In genomic region chr2:189782221-189782671, GRCh38 we compare ENCODE assay signal across 9 cellular contexts. TPM values are rescaled to one million over a fixed set of nuclear protein-coding genes. Genes with fewer than 3 reads are reported as not detected.
DNase-seq lines count a peak whose midpoint lies in the region; ATAC-seq and TF ChIP-seq lines count a peak whose summit lies in the region.
"Had no signal": no experiment of that assay in that cellular context is flagged by ENCODE, and none has a peak within 500 bp of the region (broad histone marks: within the 10 kb centered on the region; RNA-seq: fewer than 3 reads in every experiment).

No MANE protein-coding gene starts in this region.

- peak overlapping the region; percentile 87 for H3K4me2 ChIP-seq in neural cell (ENCODE audit: low read length)

- no peak overlapping the region for H2AFZ ChIP-seq in neural cell (ENCODE audit: low read depth, low read length)

- TF ChIP-seq RAD21 in neural cell (conservative IDR thresholded peaks at IDR 0.05), result no peak

- no peaks in the 10 kb centered on the region for H3K9me3 ChIP-seq in neural cell (ENCODE audit: low read length)

- H4K20me1 ChIP-seq in neural cell (ENCODE audit: insufficient read depth), result no peaks in the 10 kb centered on the region

- ATAC-seq in HG03442 (IDR thresholded peaks at IDR 0.05; ENCODE audit: unreplicated experiment) (no peak), GM18505 (IDR thresholded peaks at IDR 0.05; ENCODE audit: unreplicated experiment) (no peak)

- no peaks in the 10 kb centered on the region for H3K36me3 ChIP-seq in neural cell (ENCODE audit: insufficient read depth, low read length)

- H3K27me3 ChIP-seq in neural cell (ENCODE audit: insufficient read depth, low read depth, low read length), result no peaks in the 10 kb centered on the region

- no peak for TF ChIP-seq CTCF in cardiac fibroblast (IDR thresholded peaks at IDR 0.05; ENCODE audit: low read depth, low read length)
- no peak for TF ChIP-seq CTCF in neural cell (IDR thresholded peaks at IDR 0.05; ENCODE audit: poor library complexity, severe bottlenecking)

- DNase-seq in GF-D8 (lab: John Stamatoyannopoulos, UW), result peak; percentile 13
- peak; percentile 66 for DNase-seq in NOMO-1 treated with DMSO at 0.1 percent for 48 hours (lab: John Stamatoyannopoulos, UW; ENCODE audit: unreplicated experiment)
- peak; percentile 27 to 50 for DNase-seq in cardiac fibroblast (ENCODE audit: low read depth in 2 of 2)
- DNase-seq in OCI-M2 (lab: John Stamatoyannopoulos, UW; ENCODE audit: unreplicated experiment), result no peak
- DNase-seq in NAMALWA (ENCODE audit: low spot score), result no peak
- DNase-seq: Right ventricle myocardium superior had no signal

- no peaks in the 10 kb centered on the region for H3K9me2 ChIP-seq in neural cell (ENCODE audit: insufficient read depth, low read length)

- no peak for TF ChIP-seq EP300 in neural cell (conservative IDR thresholded peaks at IDR 0.05; ENCODE audit: poor library complexity, severe bottlenecking)

- TF ChIP-seq POLR2A in GM18505 (IDR thresholded peaks at IDR 0.05; ENCODE audit: borderline replicate concordance, extremely low read depth, insufficient read depth, insufficient read length), result no peak

- peak overlapping the region; percentile 64 to 87 for H3K4me3 ChIP-seq in cardiac fibroblast (replicated peaks in 1 of 2; ENCODE audit: low read depth in 2 of 2, low read length in 2 of 2)
- H3K4me3 ChIP-seq in neural cell (ENCODE audit: low read length), result peak overlapping the region; percentile 94

- peaks cover 58% of the 10 kb centered on the region for H3K79me2 ChIP-seq in neural cell (replicated peaks; ENCODE audit: insufficient read depth, low read length)

- H3F3A ChIP-seq in neural cell (ENCODE audit: insufficient read depth, low read length, poor library complexity, severe bottlenecking), result peaks cover 6% of the 10 kb centered on the region

- H3K9ac ChIP-seq in neural cell (ENCODE audit: low read length), result peak overlapping the region; percentile 93

- H3K27ac ChIP-seq in neural cell (ENCODE audit: low read length), result no peak overlapping the region

TF ChIP-seq in neural cell, 6 proteins besides CTCF, POLR2A, EP300 and RAD21:
- no peak for TF ChIP-seq SMC3 (conservative IDR thresholded peaks at IDR 0.05; ENCODE audit: poor library complexity)
- no peak for TF ChIP-seq EZH2 (IDR thresholded peaks at IDR 0.05; ENCODE audit: borderline replicate concordance, insufficient read depth, low read length, poor library complexity, severe bottlenecking)
- no peak for TF ChIP-seq POLR2AphosphoS5 (IDR thresholded peaks at IDR 0.05)
- no peak for TF ChIP-seq TAF1 (IDR thresholded peaks at IDR 0.05; ENCODE audit: low read depth)
- TF ChIP-seq REST (IDR thresholded peaks at IDR 0.05; ENCODE audit: borderline replicate concordance), result no peak
- TF ChIP-seq MXI1 (conservative IDR thresholded peaks at IDR 0.05; ENCODE audit: poor library complexity, severe bottlenecking), result no peak

RNA-seq across cellular contexts. Expression of gene ORMDL1, which starts 1.9 kb away (rescaled TPM):
- polyA plus RNA-seq in neural cell, result 273 and 351 TPM in 2 replicates
- 103 and 118 TPM in 2 replicates for polyA minus RNA-seq in neural cell

RNA-seq across cellular contexts. Expression of gene PMS1, which starts 2.0 kb away (rescaled TPM):
- polyA plus RNA-seq in neural cell, result 42.2 and 50.9 TPM in 2 replicates
- 56.2 and 57.1 TPM in 2 replicates for polyA minus RNA-seq in neural cell

RNA-seq across cellular contexts. Expression of gene OSGEPL1, which starts 19.7 kb away (rescaled TPM):
- 23.6 and 29.1 TPM in 2 replicates for polyA plus RNA-seq in neural cell
- 27.4 and 29.9 TPM in 2 replicates for polyA minus RNA-seq in neural cell

Comparison
In these comparisons a context has a peak if more than half of its experiments do, and no peak if none do; other contexts are left out.
1. DNase-seq: peak in GF-D8 (single experiment), NOMO-1 treated with DMSO at 0.1 percent for 48 hours (single experiment) and cardiac fibroblast (2 of 2); none in OCI-M2 (single experiment) and NAMALWA (single experiment).